ENCODE assay signal across 10 cellular contexts in genomic region chr3:187019542-187020072, GRCh38.
DNase-seq lines count a peak whose midpoint lies in the region; ATAC-seq lines count a peak whose summit lies in the region.
"Had no signal": no experiment of that assay in that cellular context is flagged by ENCODE, and none has a peak within 500 bp of the region (broad histone marks: within the 10 kb centered on the region; RNA-seq: fewer than 3 reads in every experiment).

No MANE protein-coding gene starts in this region.

- H3K36me3 ChIP-seq in KOPT-K1 (ENCODE audit: insufficient read depth, low read length) = no peaks in the 10 kb centered on the region

- peak overlapping the region; percentile 86 for H3K27ac ChIP-seq in KOPT-K1 (ENCODE audit: low read depth, low read length, poor library complexity, severe bottlenecking)
- H3K27ac ChIP-seq: parathyroid adenoma had no signal

- no peaks in the 10 kb centered on the region for H3K9me3 Mint-ChIP-seq in activated naive CD4-positive, alpha-beta T cell treated with anti-CD3 and anti-CD28 coated beads, Interleukin-2, amount 10 ng/mL, durations not matched to agents 7 days and 5 days
- peaks cover 2% of the 10 kb centered on the region for H3K9me3 Mint-ChIP-seq in activated naive CD8-positive, alpha-beta T cell treated with anti-CD3 and anti-CD28 coated beads for 36 hours
- no peaks in the 10 kb centered on the region for H3K9me3 Mint-ChIP-seq in stimulated activated memory B cell treated with anti-CD40 and anti-IgM and Interleukin-4, amounts not matched to agents 10 μg/mL and 1 μg/mL and 100 μg/mL, for 72 hours

- no peak for ATAC-seq in stimulated activated memory B cell treated with anti-CD40 and anti-IgM and Interleukin-4, amounts not matched to agents 10 μg/mL and 1 μg/mL and 100 μg/mL, for 72 hours
- ATAC-seq in GM19328 (IDR thresholded peaks at IDR 0.05; ENCODE audit: unreplicated experiment) (no peak), HG03196 (IDR thresholded peaks at IDR 0.05; ENCODE audit: unreplicated experiment) (no peak)

- H3K4me1 Mint-ChIP-seq in activated naive CD4-positive, alpha-beta T cell treated with anti-CD3 and anti-CD28 coated beads, Interleukin-2, amount 10 ng/mL, durations not matched to agents 7 days and 5 days = peaks cover 79% of the 10 kb centered on the region
- H3K4me1 Mint-ChIP-seq in activated naive CD8-positive, alpha-beta T cell treated with anti-CD3 and anti-CD28 coated beads for 36 hours = peaks cover 43% of the 10 kb centered on the region
- H3K4me1 Mint-ChIP-seq in stimulated activated memory B cell treated with anti-CD40 and anti-IgM and Interleukin-4, amounts not matched to agents 10 μg/mL and 1 μg/mL and 100 μg/mL, for 72 hours = peaks cover 78% of the 10 kb centered on the region

- H3K36me3 Mint-ChIP-seq in activated naive CD4-positive, alpha-beta T cell treated with anti-CD3 and anti-CD28 coated beads, Interleukin-2, amount 10 ng/mL, durations not matched to agents 7 days and 5 days = peaks cover 62% of the 10 kb centered on the region
- H3K36me3 Mint-ChIP-seq in activated naive CD8-positive, alpha-beta T cell treated with anti-CD3 and anti-CD28 coated beads for 36 hours = peaks cover 13% of the 10 kb centered on the region
- H3K36me3 Mint-ChIP-seq in stimulated activated memory B cell treated with anti-CD40 and anti-IgM and Interleukin-4, amounts not matched to agents 10 μg/mL and 1 μg/mL and 100 μg/mL, for 72 hours = peaks cover 33% of the 10 kb centered on the region

- peak overlapping the region; percentile 97 for H3K27ac Mint-ChIP-seq in activated naive CD4-positive, alpha-beta T cell treated with anti-CD3 and anti-CD28 coated beads, Interleukin-2, amount 10 ng/mL, durations not matched to agents 7 days and 5 days
- H3K27ac Mint-ChIP-seq in activated naive CD8-positive, alpha-beta T cell treated with anti-CD3 and anti-CD28 coated beads for 36 hours = peak overlapping the region; percentile 16
- peak overlapping the region; percentile 88 for H3K27ac Mint-ChIP-seq in stimulated activated memory B cell treated with anti-CD40 and anti-IgM and Interleukin-4, amounts not matched to agents 10 μg/mL and 1 μg/mL and 100 μg/mL, for 72 hours

- no peak for DNase-seq in activated naive CD4-positive, alpha-beta T cell treated with anti-CD3 and anti-CD28 coated beads, Interleukin-2, amount 10 ng/mL, durations not matched to agents 7 days and 5 days
- no peak for DNase-seq in activated naive CD4-positive, alpha-beta T cell treated with Interleukin-2 at 50 U/mL for 16 hours
- no peak for DNase-seq in activated naive CD8-positive, alpha-beta T cell treated with anti-CD3 and anti-CD28 coated beads for 36 hours
- DNase-seq in NOMO-1 (lab: John Stamatoyannopoulos, UW; ENCODE audit: unreplicated experiment in 2 of 2) = no peak
- DNase-seq: C1 segment of cervical spinal cord had no signal

- no peaks in the 10 kb centered on the region for H3K9me3 ChIP-seq in KOPT-K1 (ENCODE audit: insufficient read depth, low read length, poor library complexity, severe bottlenecking)

- no peaks in the 10 kb centered on the region for H3K27me3 Mint-ChIP-seq in activated naive CD4-positive, alpha-beta T cell treated with anti-CD3 and anti-CD28 coated beads, Interleukin-2, amount 10 ng/mL, durations not matched to agents 7 days and 5 days
- H3K27me3 Mint-ChIP-seq in activated naive CD8-positive, alpha-beta T cell treated with anti-CD3 and anti-CD28 coated beads for 36 hours = no peaks in the 10 kb centered on the region
- no peaks in the 10 kb centered on the region for H3K27me3 Mint-ChIP-seq in stimulated activated memory B cell treated with anti-CD40 and anti-IgM and Interleukin-4, amounts not matched to agents 10 μg/mL and 1 μg/mL and 100 μg/mL, for 72 hours

- H3K4me3 Mint-ChIP-seq in activated naive CD4-positive, alpha-beta T cell treated with anti-CD3 and anti-CD28 coated beads, Interleukin-2, amount 10 ng/mL, durations not matched to agents 7 days and 5 days = peak overlapping the region; percentile 1
- no peak overlapping the region for H3K4me3 Mint-ChIP-seq in activated naive CD8-positive, alpha-beta T cell treated with anti-CD3 and anti-CD28 coated beads for 36 hours
- H3K4me3 Mint-ChIP-seq in stimulated activated memory B cell treated with anti-CD40 and anti-IgM and Interleukin-4, amounts not matched to agents 10 μg/mL and 1 μg/mL and 100 μg/mL, for 72 hours = peak overlapping the region; percentile 1

- CTCF ChIA-PET in activated naive CD4-positive, alpha-beta T cell treated with anti-CD3 and anti-CD28 coated beads, Interleukin-2, amount 10 ng/mL, durations not matched to agents 7 days and 5 days (lab: Charles Lee) = interaction anchor here (1.0 to 1.9 kb wide), 3 partner anchors 26 to 170 kb away, joined by 4 to 5 read pairs (median 4); no protein-coding TSS in a partner anchor

Comparison
In these comparisons a context has a peak if more than half of its experiments do, and no peak if none do; other contexts are left out.
1. H3K27ac Mint-ChIP-seq: peak in every context shown above with its lines; median percentile 97 in activated naive CD4-positive, alpha-beta T cell treated with anti-CD3 and anti-CD28 coated beads, Interleukin-2, amount 10 ng/mL, durations not matched to agents 7 days and 5 days; 88 in stimulated activated memory B cell treated with anti-CD40 and anti-IgM and Interleukin-4, amounts not matched to agents 10 μg/mL and 1 μg/mL and 100 μg/mL, for 72 hours; 16 in activated naive CD8-positive, alpha-beta T cell treated with anti-CD3 and anti-CD28 coated beads for 36 hours.